In genomic region chr2:66506265-66506664, GRCh38 we compare ENCODE assay signal across 19 cellular contexts.
"Had no signal": no experiment of that assay in that cellular context is flagged by ENCODE, and none has a peak within 500 bp of the region (broad histone marks: within the 10 kb centered on the region; RNA-seq: fewer than 3 reads in every experiment).

No MANE protein-coding gene starts in this region.

- ATAC-seq: effector memory CD8-positive, alpha-beta T cell; psoas muscle; right lobe of liver; stimulated activated effector memory CD8-positive, alpha-beta T cell treated with anti-CD3 and anti-CD28 coated beads, Interleukin-12 subunit alpha, Interleukin-12 subunit beta, amount 100 ng/mL, for 72 hours; T-helper 17 cell had no signal

- H3K36me3 Mint-ChIP-seq: activated naive CD4-positive, alpha-beta T cell treated with anti-CD3 and anti-CD28 coated beads, Interleukin-2, amount 10 ng/mL, durations not matched to agents 7 days and 5 days; stimulated activated effector memory CD8-positive, alpha-beta T cell treated with anti-CD3 and anti-CD28 coated beads, Interleukin-12 subunit alpha, Interleukin-12 subunit beta, amount 100 ng/mL, for 72 hours had no signal

- DNase-seq: activated CD4-positive, CD25-positive, alpha-beta regulatory T cell treated with anti-CD3 and anti-CD28 coated beads, Interleukin-2, amount 50 U/mL, for 72 hours; activated CD8-positive, alpha-beta memory T cell treated with anti-CD3 and anti-CD28 coated beads for 24 hours; activated CD8-positive, alpha-beta memory T cell treated with anti-CD3 and anti-CD28 coated beads, Interleukin-2, amount 50 U/mL, for 48 hours; activated effector memory CD4-positive, alpha-beta T cell treated with Interleukin-2 at 50 U/mL for 16 hours; activated naive CD4-positive, alpha-beta T cell treated with anti-CD3 and anti-CD28 coated beads, Interleukin-2, amount 10 ng/mL, durations not matched to agents 7 days and 5 days; activated T-cell treated with anti-CD3 and anti-CD28 coated beads, Interleukin-2, amount 50 U/mL, for 48 hours; aorta; dermis blood vessel endothelial cell; effector memory CD8-positive, alpha-beta T cell; foreskin fibroblast; glutamatergic neuron; hippocampal formation; midbrain; psoas muscle; right lobe of liver; stimulated activated CD4-positive, alpha-beta T cell treated with anti-CD3 and anti-CD28 coated beads, Interleukin-4, amount 100 ng/mL, for 24 hours; T-helper 17 cell had no signal

- H3K27ac ChIP-seq: psoas muscle, right lobe of liver, VCaP had no signal

- H3K27me3 ChIP-seq: right lobe of liver had no signal

- H3K4me1 Mint-ChIP-seq: activated naive CD4-positive, alpha-beta T cell treated with anti-CD3 and anti-CD28 coated beads, Interleukin-2, amount 10 ng/mL, durations not matched to agents 7 days and 5 days; stimulated activated effector memory CD8-positive, alpha-beta T cell treated with anti-CD3 and anti-CD28 coated beads, Interleukin-12 subunit alpha, Interleukin-12 subunit beta, amount 100 ng/mL, for 72 hours; T-helper 17 cell had no signal

- H3K27me3 Mint-ChIP-seq: activated naive CD4-positive, alpha-beta T cell treated with anti-CD3 and anti-CD28 coated beads, Interleukin-2, amount 10 ng/mL, durations not matched to agents 7 days and 5 days; effector memory CD8-positive, alpha-beta T cell had no signal

- H3K4me3 ChIP-seq: psoas muscle, right lobe of liver had no signal

- H3K36me3 ChIP-seq: right lobe of liver had no signal

- H3K9me3 ChIP-seq: psoas muscle, right lobe of liver had no signal

- H3K9me3 Mint-ChIP-seq: activated naive CD4-positive, alpha-beta T cell treated with anti-CD3 and anti-CD28 coated beads, Interleukin-2, amount 10 ng/mL, durations not matched to agents 7 days and 5 days; stimulated activated effector memory CD8-positive, alpha-beta T cell treated with anti-CD3 and anti-CD28 coated beads, Interleukin-12 subunit alpha, Interleukin-12 subunit beta, amount 100 ng/mL, for 72 hours had no signal

- H3K4me3 Mint-ChIP-seq: activated naive CD4-positive, alpha-beta T cell treated with anti-CD3 and anti-CD28 coated beads, Interleukin-2, amount 10 ng/mL, durations not matched to agents 7 days and 5 days; effector memory CD8-positive, alpha-beta T cell; stimulated activated effector memory CD8-positive, alpha-beta T cell treated with anti-CD3 and anti-CD28 coated beads, Interleukin-12 subunit alpha, Interleukin-12 subunit beta, amount 100 ng/mL, for 72 hours; T-helper 17 cell had no signal

- H3K27ac Mint-ChIP-seq: activated naive CD4-positive, alpha-beta T cell treated with anti-CD3 and anti-CD28 coated beads, Interleukin-2, amount 10 ng/mL, durations not matched to agents 7 days and 5 days; effector memory CD8-positive, alpha-beta T cell; stimulated activated effector memory CD8-positive, alpha-beta T cell treated with anti-CD3 and anti-CD28 coated beads, Interleukin-12 subunit alpha, Interleukin-12 subunit beta, amount 100 ng/mL, for 72 hours; T-helper 17 cell had no signal

- H3K4me1 ChIP-seq: right lobe of liver had no signal
